Comparison of ENCODE assay signal across 17 cellular contexts in the genomic region with DNA sequence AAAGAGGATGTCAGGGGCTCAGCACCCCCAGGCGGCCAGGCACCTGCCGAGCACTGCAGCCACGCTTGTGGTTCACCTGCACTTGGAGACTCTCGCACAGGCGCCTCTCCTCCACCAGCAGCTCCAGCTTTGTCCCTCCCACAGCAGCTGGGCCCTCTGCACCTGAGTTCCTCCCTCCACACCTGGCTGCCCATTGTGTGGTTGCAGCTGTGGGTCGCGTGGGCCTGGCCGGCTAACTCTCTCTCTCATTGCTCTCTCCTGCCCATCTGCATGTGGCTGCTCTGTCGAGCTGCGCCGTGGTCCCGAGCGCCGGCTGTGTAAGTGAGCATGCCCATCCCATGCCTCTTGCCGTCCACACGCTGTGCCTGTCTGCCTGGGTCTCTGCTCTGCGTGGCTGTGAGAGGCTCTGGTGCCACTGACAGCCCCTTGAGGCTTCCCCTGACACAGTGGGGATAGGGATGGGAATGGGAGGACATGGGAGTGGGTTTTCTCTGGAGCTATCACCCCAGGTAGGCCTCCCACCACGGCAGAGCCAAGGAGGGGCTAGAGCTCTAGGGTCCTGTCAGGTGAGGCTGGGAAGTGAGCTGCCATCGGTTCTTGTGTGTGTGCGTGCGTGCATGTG. TPM values are rescaled to one million over a fixed set of nuclear protein-coding genes. Genes with fewer than 3 reads are reported as not detected.
DNase-seq lines count a peak whose midpoint lies in the region; ATAC-seq and TF ChIP-seq lines count a peak whose summit lies in the region.
"Had no signal": no experiment of that assay in that cellular context is flagged by ENCODE, and none has a peak within 500 bp of the region (broad histone marks: within the 10 kb centered on the region; RNA-seq: fewer than 3 reads in every experiment).

No MANE protein-coding gene starts in this region.

- 89 to 94% methylated on average over 18 to 21 of the region's 21 CpGs for WGBS in thyroid gland, 2 donors

- H3K36me3 ChIP-seq in mucosa of descending colon (ENCODE audit: low read depth) (no peaks in the 10 kb centered on the region), thyroid gland (no peaks in the 10 kb centered on the region)
- H3K36me3 ChIP-seq: prostate gland had no signal

- peaks cover 3% of the 10 kb centered on the region; the same call in 1 of the 2 replicates for H3K4me1 Mint-ChIP-seq in WTC11

- H3K36me3 Mint-ChIP-seq in WTC11: no peaks in the 10 kb centered on the region
- H3K36me3 Mint-ChIP-seq: stimulated activated effector memory CD8-positive, alpha-beta T cell treated with anti-CD3 and anti-CD28 coated beads, Interleukin-12 subunit alpha, Interleukin-12 subunit beta, amount 100 ng/mL, for 72 hours had no signal

- TF ChIP-seq POLR2A in thyroid gland (IDR thresholded peaks at IDR 0.05): no peak

- no peak overlapping the region for H3K27ac ChIP-seq in thyroid gland
- H3K27ac ChIP-seq: prostate gland had no signal

- H3K27me3 Mint-ChIP-seq in WTC11 (ENCODE audit: low read depth): peaks cover 42% of the 10 kb centered on the region

- TF ChIP-seq CTCF in WTC11 (IDR thresholded peaks at IDR 0.05) (no peak), mucosa of descending colon (IDR thresholded peaks at IDR 0.05) (no peak), thyroid gland (IDR thresholded peaks at IDR 0.05) (no peak)

- no peak overlapping the region for H3K27ac Mint-ChIP-seq in WTC11
- H3K27ac Mint-ChIP-seq: stimulated activated effector memory CD8-positive, alpha-beta T cell treated with anti-CD3 and anti-CD28 coated beads, Interleukin-12 subunit alpha, Interleukin-12 subunit beta, amount 100 ng/mL, for 72 hours had no signal

- CTCF ChIA-PET in WTC11 (lab: Charles Lee) (interaction anchor here (0.5 to 6.0 kb wide), 5 partner anchors 9 to 406 kb away, joined by 3 to 35 read pairs (median 10); no protein-coding TSS in a partner anchor), HEK293T (lab: Yijun Ruan, JAX) (no interaction called here)

- H3K9me3 ChIP-seq in mucosa of descending colon (no peaks in the 10 kb centered on the region), thyroid gland (no peaks in the 10 kb centered on the region)
- H3K9me3 ChIP-seq: prostate gland had no signal

- peak; percentile 76 for DNase-seq in COR-L47 (lab: John Stamatoyannopoulos, UW)
- peak; percentile 21 for DNase-seq in NCI-H1105 treated with DMSO at 0.1 percent for 48 hours (lab: John Stamatoyannopoulos, UW)
- DNase-seq in WTC11 (ENCODE audit: low spot score): peak; percentile 14
- peak in 2 of 3 donors; percentile 24 to 46 for DNase-seq in mucosa of descending colon
- DNase-seq in HEK293T (ENCODE audit: extremely low spot score): no peak
- DNase-seq in thyroid gland: no peak
- DNase-seq: activated CD8-positive, alpha-beta memory T cell treated with anti-CD3 and anti-CD28 coated beads for 24 hours; activated naive CD4-positive, alpha-beta T cell; central memory CD4-positive, alpha-beta T cell; EL; NCI-H1436 treated with DMSO at 0.1 percent for 48 hours; stimulated activated CD4-positive, alpha-beta T cell treated with anti-CD3 and anti-CD28 coated beads, Interleukin-2, amount 100 ng/mL, for 48 hours had no signal

- H3K4me3 ChIP-seq in mucosa of descending colon (no peak overlapping the region), thyroid gland (replicated peaks in 1 of 3) (no peak overlapping the region)
- H3K4me3 ChIP-seq: prostate gland had no signal

- no peaks in the 10 kb centered on the region for H3K27me3 ChIP-seq in thyroid gland

- POLR2A ChIA-PET in WTC11 (lab: Charles Lee) (interaction anchor here (0.6 kb wide), 1 partner anchor 123 kb away, joined by 4 read pairs; no protein-coding TSS in a partner anchor), HEK293T (lab: Yijun Ruan, JAX) (no interaction called here)

- no peak overlapping the region for H3K4me3 Mint-ChIP-seq in WTC11
- H3K4me3 Mint-ChIP-seq: stimulated activated effector memory CD8-positive, alpha-beta T cell treated with anti-CD3 and anti-CD28 coated beads, Interleukin-12 subunit alpha, Interleukin-12 subunit beta, amount 100 ng/mL, for 72 hours had no signal

- intact Hi-C loops in mucosa of descending colon (cut with DNase I, micrococcal nuclease): no loop called here
- intact Hi-C loops in thyroid gland (cut with DNase I): no loop called here

- ATAC-seq in WTC11 (no peak), mucosa of descending colon (no peak), HG03457 (IDR thresholded peaks at IDR 0.05; ENCODE audit: unreplicated experiment) (no peak), GM18873 (IDR thresholded peaks at IDR 0.05; ENCODE audit: low FRiP score, unreplicated experiment) (no peak)
- ATAC-seq: stimulated activated effector memory CD8-positive, alpha-beta T cell treated with anti-CD3 and anti-CD28 coated beads, Interleukin-12 subunit alpha, Interleukin-12 subunit beta, amount 100 ng/mL, for 72 hours had no signal

- no peaks in the 10 kb centered on the region for H3K4me1 ChIP-seq in mucosa of descending colon (ENCODE audit: low read depth)
- peaks cover 0 to 11% of the 10 kb centered on the region in 2 donors for H3K4me1 ChIP-seq in thyroid gland
- H3K4me1 ChIP-seq: prostate gland had no signal

- H3K9me3 Mint-ChIP-seq in WTC11: no peaks in the 10 kb centered on the region
- H3K9me3 Mint-ChIP-seq: stimulated activated effector memory CD8-positive, alpha-beta T cell treated with anti-CD3 and anti-CD28 coated beads, Interleukin-12 subunit alpha, Interleukin-12 subunit beta, amount 100 ng/mL, for 72 hours had no signal

TF ChIP-seq in WTC11, 78 proteins besides CTCF, POLR2A, EP300 and RAD21 (continues in another document):
- TF ChIP-seq HMGA2 (CRISPR knock-in tag; IDR thresholded peaks at IDR 0.05): no peak
- TF ChIP-seq RELA (CRISPR knock-in tag; IDR thresholded peaks at IDR 0.05; ENCODE audit: borderline replicate concordance): no peak
- TF ChIP-seq NR1H2 (CRISPR knock-in tag; IDR thresholded peaks at IDR 0.05): no peak
- no peak for TF ChIP-seq ZNF416 (CRISPR knock-in tag; IDR thresholded peaks at IDR 0.05)
- no peak for TF ChIP-seq NR3C1 (CRISPR knock-in tag; conservative IDR thresholded peaks at IDR 0.05; ENCODE audit: low read depth)
- no peak for TF ChIP-seq NR2C2 (CRISPR knock-in tag; IDR thresholded peaks at IDR 0.05)

TF ChIP-seq in HEK293T, 16 proteins besides CTCF, POLR2A, EP300 and RAD21:
- TF ChIP-seq CTBP1 (IDR thresholded peaks at IDR 0.05; ENCODE audit: borderline replicate concordance): no peak
- TF ChIP-seq SP1 (IDR thresholded peaks at IDR 0.05): no peak
- no peak for TF ChIP-seq TARDBP (IDR thresholded peaks at IDR 0.05)
- TF ChIP-seq ARNT (IDR thresholded peaks at IDR 0.05): no peak
- TF ChIP-seq, protein P1, sequence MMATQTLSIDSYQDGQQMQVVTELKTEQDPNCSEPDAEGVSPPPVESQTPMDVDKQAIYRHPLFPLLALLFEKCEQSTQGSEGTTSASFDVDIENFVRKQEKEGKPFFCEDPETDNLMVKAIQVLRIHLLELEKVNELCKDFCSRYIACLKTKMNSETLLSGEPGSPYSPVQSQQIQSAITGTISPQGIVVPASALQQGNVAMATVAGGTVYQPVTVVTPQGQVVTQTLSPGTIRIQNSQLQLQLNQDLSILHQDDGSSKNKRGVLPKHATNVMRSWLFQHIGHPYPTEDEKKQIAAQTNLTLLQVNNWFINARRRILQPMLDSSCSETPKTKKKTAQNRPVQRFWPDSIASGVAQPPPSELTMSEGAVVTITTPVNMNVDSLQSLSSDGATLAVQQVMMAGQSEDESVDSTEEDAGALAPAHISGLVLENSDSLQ (IDR thresholded peaks at IDR 0.05): no peak
TF ChIP-seq in HEK293T: peak in this region for 0.

RNA-seq across cellular contexts. Expression of gene ACR, which starts 8.5 kb away (rescaled TPM):
- 0.18 to 0.55 TPM (median 0.46 TPM) in 3 replicates for total RNA-seq in WTC11 (2021)
- total RNA-seq in mucosa of descending colon: 1 to 10 TPM in 1 of 3 donors, under 1 TPM in 2; 0.41 to 1.4 (median 0.43) TPM
- total RNA-seq in thyroid gland: 1 to 10 TPM in 1 of 4 donors, under 1 TPM in 1, not detected in 2; 0.27 to 1.4 TPM
- total RNA-seq: epithelial cell of proximal tubule had no signal

RNA-seq across cellular contexts. Expression of gene RABL2B, which starts 53.9 kb away (rescaled TPM):
- total RNA-seq in WTC11 (2021) (22.4 to 24.0 TPM (median 23.2 TPM) in 3 replicates), mucosa of descending colon (10 to 100 TPM; 24.8 to 39.5 (median 38.4) TPM), thyroid gland (10 to 100 TPM; 20.7 to 29.3 (median 27.0) TPM)

RNA-seq across cellular contexts. Expression of gene SHANK3, which starts 56.9 kb away (rescaled TPM):
- 9.6 to 10.5 TPM (median 9.7 TPM) in 3 replicates for total RNA-seq in WTC11 (2021)
- total RNA-seq in mucosa of descending colon: 10 to 100 TPM in 1 of 3 donors, 1 to 10 TPM in 2; 3.9 to 14.2 (median 7.1) TPM
- 10 to 100 TPM; 11.5 to 23.0 (median 17.7) TPM for total RNA-seq in thyroid gland

Comparison
In these comparisons a context has a peak if more than half of its experiments do, and no peak if none do; other contexts are left out.
1. DNase-seq: peak in COR-L47 (single experiment), NCI-H1105 treated with DMSO at 0.1 percent for 48 hours (single experiment), WTC11 (single experiment) and mucosa of descending colon (2 of 3); none in HEK293T (single experiment) and thyroid gland (0 of 2).